In genomic region chr6:145733770-145734169, GRCh38 we compare ENCODE assay signal across 8 cellular contexts. TPM values are rescaled to one million over a fixed set of nuclear protein-coding genes. Genes with fewer than 3 reads are reported as not detected.
DNase-seq lines count a peak whose midpoint lies in the region; ATAC-seq and TF ChIP-seq lines count a peak whose summit lies in the region.

No MANE protein-coding gene starts in this region.

- DNase-seq in A172 (ENCODE audit: low spot score): peak; percentile 21
- DNase-seq in HAP-1 (ENCODE audit: low spot score in 2 of 2): peak; percentile 20 to 42
- peak; percentile 33 for DNase-seq in SK-N-DZ (ENCODE audit: low spot score)
- no peak for DNase-seq in GM10266 (ENCODE audit: extremely low spot score)
- DNase-seq in NK-92 treated with Interleukin-12 subunit alpha and Interleukin-12 subunit beta, amount 100 ng/mL, for 24 hours (lab: John Stamatoyannopoulos, UW): no peak

- in situ Hi-C loops in HAP-1 (cut with MboI; ENCODE audit: low sequenced_read_pairs): no loop called here

- no peak for TF ChIP-seq CTCF in GM10266 (IDR thresholded peaks at IDR 0.05; ENCODE audit: control insufficient read depth, insufficient read depth, low read depth, missing control alignments)

- 0 out of 2 replicates have a peak, but pooled peaks cover 6% of the 10 kb centered on the region for H3K9me3 ChIP-seq in HAP-1
- peaks cover 8% of the 10 kb centered on the region; the same call in 1 of the 2 replicates for H3K9me3 ChIP-seq in iPS-20b (ENCODE audit: insufficient read depth, low read depth, low read length)

- ATAC-seq in HG02938 (IDR thresholded peaks at IDR 0.05; ENCODE audit: unreplicated experiment) (no peak), HG02798 (IDR thresholded peaks at IDR 0.05; ENCODE audit: poor library complexity, unreplicated experiment) (no peak)

- no peak overlapping the region for H3K27ac ChIP-seq in iPS-20b (ENCODE audit: low read length)

- H3K27me3 ChIP-seq in HAP-1 (ENCODE audit: low read depth): no peaks in the 10 kb centered on the region
- H3K27me3 ChIP-seq in iPS-20b (ENCODE audit: insufficient read depth, low read length): no peaks in the 10 kb centered on the region

- H3K9ac ChIP-seq in iPS-20b (ENCODE audit: low read depth, low read length): peak overlapping the region; percentile 98; the same call in 1 of the 2 replicates

- no peaks in the 10 kb centered on the region for H3K36me3 ChIP-seq in HAP-1 (replicated peaks)
- no peaks in the 10 kb centered on the region for H3K36me3 ChIP-seq in iPS-20b (ENCODE audit: insufficient read depth, low read depth, low read length)

- H3K4me3 ChIP-seq in HAP-1 (peak overlapping the region; percentile 41), iPS-20b (ENCODE audit: low read length) (peak overlapping the region; percentile 84)

- H3K4me1 ChIP-seq in HAP-1: peaks cover 18% of the 10 kb centered on the region
- peaks cover 6% of the 10 kb centered on the region; the same call in 1 of the 2 replicates for H3K4me1 ChIP-seq in iPS-20b (ENCODE audit: insufficient read depth, low read length)

RNA-seq across cellular contexts. Expression of gene EPM2A, which starts 1.6 kb away (rescaled TPM):
- total RNA-seq in A172 (2014; rRNA removed; shearing (Covaris generic)): 6.0 and 14.8 TPM in 2 replicates
- polyA plus RNA-seq in SK-N-DZ (2014; cell fraction: cytosol; rRNA removed): 7.1 and 10.6 TPM in 2 replicates
- 5.4 and 8.8 TPM in 2 replicates for polyA plus RNA-seq in SK-N-DZ (2014; cell fraction: nucleus; rRNA removed)

Comparison
In these comparisons a context has a peak if more than half of its experiments do, and no peak if none do; other contexts are left out.
1. DNase-seq: peak in A172 (single experiment), HAP-1 (2 of 2) and SK-N-DZ (single experiment); none in GM10266 (single experiment) and NK-92 treated with Interleukin-12 subunit alpha and Interleukin-12 subunit beta, amount 100 ng/mL, for 24 hours (single experiment).